In genomic region chr16:58336332-58337089, GRCh38 we compare ENCODE assay signal across 8 cellular contexts. TPM values are rescaled to one million over a fixed set of nuclear protein-coding genes. Genes with fewer than 3 reads are reported as not detected.
DNase-seq lines count a peak whose midpoint lies in the region; ATAC-seq and TF ChIP-seq lines count a peak whose summit lies in the region.

No MANE protein-coding gene starts in this region.

- no peaks in the 10 kb centered on the region for H3K27me3 Mint-ChIP-seq in WTC11 (ENCODE audit: low read depth)

- no peaks in the 10 kb centered on the region for H3K9me3 Mint-ChIP-seq in WTC11

- TF ChIP-seq CTCF in WTC11 (IDR thresholded peaks at IDR 0.05) (peak; percentile 73), cardiac fibroblast (IDR thresholded peaks at IDR 0.05; ENCODE audit: low read depth, low read length) (peak; percentile 88)

- no peaks in the 10 kb centered on the region for H3K36me3 Mint-ChIP-seq in WTC11

- CTCF ChIA-PET in WTC11 (lab: Charles Lee), result interaction anchor here (0.6 to 5.2 kb wide), 46 partner anchors 8 to 419 kb away, joined by 3 to 122 read pairs (median 4); partner anchors contain the start of genes CFAP20, GINS3, NDRG4 and PRSS54

- peaks cover 30% of the 10 kb centered on the region for H3K4me1 Mint-ChIP-seq in WTC11

- peak; percentile 75 for ATAC-seq in HG02981 (IDR thresholded peaks at IDR 0.05; ENCODE audit: unreplicated experiment)
- peak; percentile 75 for ATAC-seq in WTC11

- POLR2A ChIA-PET in WTC11 (lab: Charles Lee), result interaction anchor here (0.7 to 1.3 kb wide), 2 partner anchors 135 to 151 kb away, joined by 3 to 6 read pairs; no protein-coding TSS in a partner anchor

- peak; percentile 0 to 45 for DNase-seq in NCI-H446 (lab: John Stamatoyannopoulos, UW)
- no peak for DNase-seq in NCI-H446 treated with DMSO at 0.1 percent for 48 hours (lab: John Stamatoyannopoulos, UW)
- DNase-seq in NCI-H2196 (lab: John Stamatoyannopoulos, UW; ENCODE audit: unreplicated experiment), result peak; percentile 46
- DNase-seq in WTC11 (ENCODE audit: low spot score), result peak; percentile 94
- peak; percentile 76 to 79 for DNase-seq in cardiac fibroblast (ENCODE audit: low read depth in 2 of 2)
- DNase-seq in islet precursor cell, result peak; percentile 93
- DNase-seq in stimulated activated CD4-positive, alpha-beta T cell treated with anti-CD3 and anti-CD28 coated beads, Interleukin-1b, Interleukin-23, amount 100 ng/mL, for 1 hour (ENCODE audit: low read depth in 2 of 2), result peak; percentile 58 to 82

- peak overlapping the region; percentile 31 for H3K4me3 Mint-ChIP-seq in WTC11

- H3K27ac Mint-ChIP-seq in WTC11, result peak overlapping the region; percentile 83

- H3K4me3 ChIP-seq in cardiac fibroblast (replicated peaks in 1 of 2; ENCODE audit: low read depth in 2 of 2, low read length in 2 of 2), result no peak overlapping the region

TF ChIP-seq in WTC11, 78 proteins besides CTCF, POLR2A, EP300 and RAD21:
- TF ChIP-seq ERG (CRISPR knock-in tag; IDR thresholded peaks at IDR 0.05) (no peak), HMGA2 (CRISPR knock-in tag; IDR thresholded peaks at IDR 0.05) (peak; percentile 100)

RNA-seq across cellular contexts. Expression of gene PRSS54, which starts 41.7 kb away (rescaled TPM):
- total RNA-seq in WTC11 (2021), result not detected in 3 replicates

RNA-seq across cellular contexts. Expression of gene GINS3, which starts 55.8 kb away (rescaled TPM):
- total RNA-seq in WTC11 (2021), result 7.3 to 11.6 TPM (median 9.8 TPM) in 3 replicates
